10 cellular contexts compared by ENCODE assay signal in genomic region chr11:30855383-30856006, GRCh38.
DNase-seq lines count a peak whose midpoint lies in the region; ATAC-seq, FAIRE-seq and TF ChIP-seq lines count a peak whose summit lies in the region.
"Had no signal": no experiment of that assay in that cellular context is flagged by ENCODE, and none has a peak within 500 bp of the region (broad histone marks: within the 10 kb centered on the region; RNA-seq: fewer than 3 reads in every experiment).

No MANE protein-coding gene starts in this region.

- DNase-seq in NCI-H187 treated with DMSO at 0.1 percent for 48 hours (lab: John Stamatoyannopoulos, UW) (peak; percentile 4), NCI-H187 (lab: John Stamatoyannopoulos, UW) (no peak), OCI-M1 (lab: John Stamatoyannopoulos, UW) (peak; percentile 47), fibroblast of peridontal ligament (ENCODE audit: extremely low read depth) (peak; percentile 45), stromal cell of bone marrow (ENCODE audit: low read depth) (peak; percentile 9), germinal center (ENCODE audit: low spot score) (no peak), GM12892 (ENCODE audit: insufficient read length) (no peak)
- DNase-seq: activated T-cell treated with anti-CD3 and anti-CD28 coated beads, Interleukin-2, amount 50 U/mL, for 4 hours; islet precursor cell had no signal

- no peak for TF ChIP-seq POLR2A in GM12892 (IDR thresholded peaks at IDR 0.05; ENCODE audit: low read depth, low read length)

- ATAC-seq in HG02973 (IDR thresholded peaks at IDR 0.05; ENCODE audit: unreplicated experiment): no peak
- ATAC-seq: activated T-cell treated with anti-CD3 and anti-CD28 coated beads, Interleukin-2, amount 50 U/mL, for 4 hours had no signal

- no peak for FAIRE-seq in GM12892 (lab: Jason Lieb, UNC)

Comparison
In these comparisons a context has a peak if more than half of its experiments do, and no peak if none do; other contexts are left out.
1. DNase-seq: peak in NCI-H187 treated with DMSO at 0.1 percent for 48 hours (single experiment), OCI-M1 (single experiment), fibroblast of peridontal ligament (single experiment) and stromal cell of bone marrow (single experiment); none in NCI-H187 (0 of 2), germinal center (single experiment) and GM12892 (single experiment).